ENCODE assay signal across 8 cellular contexts in genomic region chr15:56734013-56734625, GRCh38. TPM values are rescaled to one million over a fixed set of nuclear protein-coding genes. Genes with fewer than 3 reads are reported as not detected.
DNase-seq lines count a peak whose midpoint lies in the region; ATAC-seq, FAIRE-seq and TF ChIP-seq lines count a peak whose summit lies in the region.

No MANE protein-coding gene starts in this region.

- H2AFZ ChIP-seq in mammary epithelial cell (ENCODE audit: low read depth, low read length) = peak overlapping the region; percentile 96

- H3K27me3 Mint-ChIP-seq in CD4-positive, CD25-positive, alpha-beta regulatory T cell = peaks cover 10% of the 10 kb centered on the region
- H3K27me3 Mint-ChIP-seq in IgD-negative memory B cell (no peaks in the 10 kb centered on the region), nephron (ENCODE audit: low read depth) (no peaks in the 10 kb centered on the region)

- WGBS in mammary epithelial cell (ENCODE audit: low coverage, missing lambda C conversion rate) = over 99% methylated on average over 9 of the region's 9 CpGs

- no peak overlapping the region for H3K27ac ChIP-seq in CD4-positive, CD25-positive, alpha-beta regulatory T cell (ENCODE audit: insufficient read depth, low read length, poor library complexity, severe bottlenecking)
- no peak overlapping the region for H3K27ac ChIP-seq in mammary epithelial cell (ENCODE audit: insufficient read depth, low read depth, low read length)

- CTCF ChIA-PET in mammary epithelial cell (lab: Charles Lee; ENCODE audit: low non-redundant PET) = no interaction called here

- H3K36me3 Mint-ChIP-seq in CD4-positive, CD25-positive, alpha-beta regulatory T cell = peaks cover 5% of the 10 kb centered on the region
- H3K36me3 Mint-ChIP-seq in IgD-negative memory B cell (peaks cover 3% of the 10 kb centered on the region), nephron (ENCODE audit: low read depth) (peaks cover 7% of the 10 kb centered on the region)

- no peak for ATAC-seq in CD4-positive, CD25-positive, alpha-beta regulatory T cell (ENCODE audit: low read depth in 2 of 2)

- no peak for DNase-seq in CD4-positive, CD25-positive, alpha-beta regulatory T cell
- DNase-seq in mammary epithelial cell (peak; percentile 20), H54 (ENCODE audit: insufficient read length, low spot score) (no peak), hypothalamus (lab: John Stamatoyannopoulos, UW) (no peak), foreskin fibroblast (no peak), medulla oblongata (ENCODE audit: extremely low spot score) (no peak)

- intact Hi-C loops in mammary epithelial cell (cut with micrococcal nuclease) = loop anchor here (5.0 kb wide), 2 partner anchors 83 to 237 kb away; no protein-coding TSS in a partner anchor

- TF ChIP-seq CTCF in mammary epithelial cell (conservative IDR thresholded peaks at IDR 0.05 in 1 of 2, IDR thresholded peaks at IDR 0.05 in 1 of 2; ENCODE audit: extremely low read depth in 1 of 2, insufficient read depth in 1 of 2, low read depth in 1 of 2, low read length in 2 of 2) (no peak), nephron (IDR thresholded peaks at IDR 0.05; ENCODE audit: unreplicated experiment in 3 of 3) (no peak), foreskin fibroblast (IDR thresholded peaks at IDR 0.05; ENCODE audit: low read depth, low read length) (no peak)

- dilution Hi-C loops in mammary epithelial cell (cut with HindIII; ENCODE audit: low sequenced_read_pairs) = no loop called here

- FAIRE-seq in H54 (lab: Jason Lieb, UNC) = no peak

- no peaks in the 10 kb centered on the region for H4K20me1 ChIP-seq in mammary epithelial cell (ENCODE audit: insufficient read depth, low read length)

- no peaks in the 10 kb centered on the region for H3K36me3 ChIP-seq in CD4-positive, CD25-positive, alpha-beta regulatory T cell (ENCODE audit: control insufficient read depth, insufficient read depth, low read length)
- no peaks in the 10 kb centered on the region for H3K36me3 ChIP-seq in mammary epithelial cell (ENCODE audit: insufficient read depth, low read length)

- peaks cover 34% of the 10 kb centered on the region for H3K79me2 ChIP-seq in mammary epithelial cell (ENCODE audit: insufficient read depth, low read length)

- no peak for TF ChIP-seq POLR2A in H54 (IDR thresholded peaks at IDR 0.05; ENCODE audit: low read depth, low read length)

- no peaks in the 10 kb centered on the region for H3K9me3 Mint-ChIP-seq in CD4-positive, CD25-positive, alpha-beta regulatory T cell
- H3K9me3 Mint-ChIP-seq in IgD-negative memory B cell = peaks cover 0 to 2% (median 0%) of the 10 kb centered on the region in 3 donors
- H3K9me3 Mint-ChIP-seq in nephron = peaks cover 6% of the 10 kb centered on the region

- H3K4me1 ChIP-seq in CD4-positive, CD25-positive, alpha-beta regulatory T cell (ENCODE audit: control insufficient read depth, insufficient read depth, low read length, poor library complexity, severe bottlenecking) = peaks cover 24% of the 10 kb centered on the region
- peaks cover 21% of the 10 kb centered on the region for H3K4me1 ChIP-seq in mammary epithelial cell (ENCODE audit: insufficient read depth, low read length)

- BruUV-seq in mammary epithelial cell (replicated peaks; lab: Mats Ljungman, UMichigan) = no TSS peak

- peaks cover 15 to 38% (median 26%) of the 10 kb centered on the region in 4 donors for H3K4me1 Mint-ChIP-seq in CD4-positive, CD25-positive, alpha-beta regulatory T cell
- H3K4me1 Mint-ChIP-seq in IgD-negative memory B cell = peaks cover 23 to 34% (median 23%) of the 10 kb centered on the region in 3 donors
- peaks cover 10% of the 10 kb centered on the region for H3K4me1 Mint-ChIP-seq in nephron

- H3K4me2 ChIP-seq in mammary epithelial cell (ENCODE audit: insufficient read depth, low read depth, low read length) = peak overlapping the region; percentile 80

- in situ Hi-C loops in mammary epithelial cell (cut with MboI; ENCODE audit: low sequenced_read_pairs in 2 of 2) = no loop called here

- H3K4me3 Mint-ChIP-seq in CD4-positive, CD25-positive, alpha-beta regulatory T cell = peak overlapping the region; percentile 70 to 86 (median 80)
- H3K4me3 Mint-ChIP-seq in IgD-negative memory B cell = peak overlapping the region; percentile 74 to 93 (median 78)
- H3K4me3 Mint-ChIP-seq in nephron = peak overlapping the region in 1 of 3 experiments; percentile 61

- H3K27me3 ChIP-seq in CD4-positive, CD25-positive, alpha-beta regulatory T cell (ENCODE audit: control insufficient read depth, insufficient read depth, low read length) = no peaks in the 10 kb centered on the region
- H3K27me3 ChIP-seq in mammary epithelial cell (ENCODE audit: insufficient read depth, low read length) = no peaks in the 10 kb centered on the region

- H3K27ac Mint-ChIP-seq in CD4-positive, CD25-positive, alpha-beta regulatory T cell = no peak overlapping the region
- H3K27ac Mint-ChIP-seq in IgD-negative memory B cell (peak overlapping the region in 1 of 3 donors; percentile 94), nephron (peak overlapping the region; percentile 27 to 48 (median 44))

- H3K9me3 ChIP-seq in CD4-positive, CD25-positive, alpha-beta regulatory T cell (ENCODE audit: control insufficient read depth in 2 of 2, low read length in 2 of 2) = no peaks in the 10 kb centered on the region
- no peaks in the 10 kb centered on the region for H3K9me3 ChIP-seq in mammary epithelial cell (replicated peaks; ENCODE audit: insufficient read depth, low read length)

- H3K4me3 ChIP-seq in CD4-positive, CD25-positive, alpha-beta regulatory T cell (ENCODE audit: low read depth, low read length) = peak overlapping the region; percentile 58
- H3K4me3 ChIP-seq in mammary epithelial cell (replicated peaks in 1 of 3; ENCODE audit: insufficient read depth in 1 of 3, low read depth in 2 of 3, low read length in 3 of 3) (peak overlapping the region in 1 of 3 experiments; percentile 75), foreskin fibroblast (ENCODE audit: low read depth in 1 of 2, low read length in 2 of 2) (peak overlapping the region in 1 of 2 donors; percentile 60)

- no peak overlapping the region for H3K9ac ChIP-seq in mammary epithelial cell (ENCODE audit: insufficient read depth, low read length)

RNA-seq across cellular contexts. Expression of gene ZNF280D, which starts 0.8 kb away (rescaled TPM):
- 34.1 TPM for total RNA-seq in CD4-positive, CD25-positive, alpha-beta regulatory T cell
- 1 to 10 TPM; 5.9 to 9.6 (median 8.8) TPM for polyA plus RNA-seq in CD4-positive, CD25-positive, alpha-beta regulatory T cell
- polyA plus RNA-seq in IgD-negative memory B cell = 19.4 TPM
- 10 to 100 TPM; 24.1 to 25.7 TPM for total RNA-seq in mammary epithelial cell
- polyA plus RNA-seq in mammary epithelial cell = 2.4 TPM
- polyA minus RNA-seq in mammary epithelial cell = 3.9 TPM

Comparison
In these comparisons a context has a peak if more than half of its experiments do, and no peak if none do; other contexts are left out.
1. H3K27ac Mint-ChIP-seq: peak in nephron (3 of 3); none in CD4-positive, CD25-positive, alpha-beta regulatory T cell (0 of 3).